Comparison of ENCODE assay signal across 24 cellular contexts in the genomic region with DNA sequence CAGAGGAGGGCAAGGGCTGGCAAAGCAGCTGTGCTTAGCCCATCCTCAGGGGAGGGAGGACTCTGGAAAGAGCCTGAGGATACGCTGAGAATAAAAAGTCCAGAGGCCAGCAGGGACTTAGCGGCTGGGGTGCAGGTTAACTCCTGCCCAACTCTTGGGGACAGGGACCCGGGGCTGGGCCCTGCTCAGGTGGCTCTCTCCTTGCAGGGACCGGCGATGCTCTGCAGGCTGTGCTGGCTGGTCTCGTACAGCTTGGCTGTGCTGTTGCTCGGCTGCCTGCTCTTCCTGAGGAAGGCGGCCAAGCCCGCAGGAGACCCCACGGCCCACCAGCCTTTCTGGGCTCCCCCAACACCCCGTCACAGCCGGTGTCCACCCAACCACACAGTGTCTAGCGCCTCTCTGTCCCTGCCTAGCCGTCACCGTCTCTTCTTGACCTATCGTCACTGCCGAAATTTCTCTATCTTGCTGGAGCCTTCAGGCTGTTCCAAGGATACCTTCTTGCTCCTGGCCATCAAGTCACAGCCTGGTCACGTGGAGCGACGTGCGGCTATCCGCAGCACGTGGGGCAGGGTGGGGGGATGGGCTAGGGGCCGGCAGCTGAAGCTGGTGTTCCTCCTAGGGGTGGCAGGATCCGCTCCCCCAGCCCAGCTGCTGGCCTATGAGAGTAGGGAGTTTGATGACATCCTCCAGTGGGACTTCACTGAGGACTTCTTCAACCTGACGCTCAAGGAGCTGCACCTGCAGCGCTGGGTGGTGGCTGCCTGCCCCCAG. TPM values are rescaled to one million over a fixed set of nuclear protein-coding genes. Genes with fewer than 3 reads are reported as not detected.
A peak's percentile ranks its signal among the peaks of the same experiment; 100 is the strongest.
DNase-seq lines count a peak whose midpoint lies in the region; ATAC-seq, FAIRE-seq and TF ChIP-seq lines count a peak whose summit lies in the region.
"Had no signal": no experiment of that assay in that cellular context is flagged by ENCODE, and none has a peak within 500 bp of the region (broad histone marks: within the 10 kb centered on the region; RNA-seq: fewer than 3 reads in every experiment).

No MANE protein-coding gene starts in this region.

- H3K36me3 Mint-ChIP-seq in WTC11 = peaks cover 25% of the 10 kb centered on the region

- CTCF ChIA-PET in WTC11 (lab: Charles Lee) = interaction anchor here (1.1 to 1.9 kb wide), 2 partner anchors 16 to 74 kb away, joined by 4 to 8 read pairs; no protein-coding TSS in a partner anchor

- ATAC-seq in WTC11 (no peak; the same call in 1 of the 2 replicates), GM18907 (IDR thresholded peaks at IDR 0.05; ENCODE audit: unreplicated experiment) (no peak)
- no peak for ATAC-seq in stimulated activated naive CD8-positive, alpha-beta T cell treated with anti-CD3 and anti-CD28 coated beads, Interleukin-15, amount 100 ng/mL, for 72 hours
- ATAC-seq: activated CD4-positive, CD25-positive, alpha-beta regulatory T cell treated with anti-CD3 and anti-CD28 coated beads, Interleukin-2, amount 50 U/mL, for 24 hours; activated naive CD8-positive, alpha-beta T cell treated with anti-CD3 and anti-CD28 coated beads, Interleukin-2, amount 50 U/mL, for 24 hours; gastrocnemius medialis; HCT116 had no signal

- FAIRE-seq in GM19239 (lab: Jason Lieb, UNC) = no peak

- 0 out of 2 replicates have a peak overlapping the region, but pooled peaks have one; percentile 74 for H3K27ac Mint-ChIP-seq in WTC11
- peak overlapping the region in 1 of 2 donors; percentile 21 for H3K27ac Mint-ChIP-seq in stimulated activated naive CD8-positive, alpha-beta T cell treated with anti-CD3 and anti-CD28 coated beads, Interleukin-15, amount 100 ng/mL, for 72 hours
- H3K27ac Mint-ChIP-seq: activated naive CD8-positive, alpha-beta T cell treated with anti-CD3 and anti-CD28 coated beads, Interleukin-2, amount 50 U/mL, for 24 hours; activated T-helper 1 cell treated with anti-CD3 and anti-CD28 coated beads, Interleukin-12 subunit alpha, Interleukin-12 subunit beta, Interleukin-2, Interleukin-4 antibody, amounts not matched to agents 30 ng/mL and 10 ng/mL and 1 ng/mL, durations not matched to agents 14 hours and 24 hours and 36 hours had no signal

- no peak for TF ChIP-seq CTCF in 22Rv1 (IDR thresholded peaks at IDR 0.05)
- TF ChIP-seq CTCF in WTC11 (IDR thresholded peaks at IDR 0.05) = no peak

- no peak overlapping the region for H3K4me3 Mint-ChIP-seq in WTC11
- no peak overlapping the region for H3K4me3 Mint-ChIP-seq in stimulated activated naive CD8-positive, alpha-beta T cell treated with anti-CD3 and anti-CD28 coated beads, Interleukin-15, amount 100 ng/mL, for 72 hours
- H3K4me3 Mint-ChIP-seq: activated naive CD8-positive, alpha-beta T cell treated with anti-CD3 and anti-CD28 coated beads, Interleukin-2, amount 50 U/mL, for 24 hours had no signal

- H3K27ac ChIP-seq in 22Rv1 = 0 out of 2 replicates have a peak overlapping the region, but pooled peaks have one; percentile 13
- H3K27ac ChIP-seq: gastrocnemius medialis, skin epidermis had no signal

- DNase-seq in D341Med (ENCODE audit: low spot score) (peak; percentile 40), WTC11 (ENCODE audit: low spot score) (no peak), myocyte (ENCODE audit: low read depth) (peak; percentile 13), GM19239 (ENCODE audit: insufficient read length, low spot score) (no peak), DMS153 treated with DMSO at 0.1 percent for 48 hours (lab: John Stamatoyannopoulos, UW; ENCODE audit: unreplicated experiment) (no peak)
- no peak for DNase-seq in stimulated activated naive CD8-positive, alpha-beta T cell treated with anti-CD3 and anti-CD28 coated beads, Interleukin-15, amount 100 ng/mL, for 72 hours
- DNase-seq: activated naive CD8-positive, alpha-beta T cell treated with anti-CD3 and anti-CD28 coated beads, Interleukin-2, amount 50 U/mL, for 24 hours; Caco-2; gastrocnemius medialis; Karpas-422; NCI-H1092 treated with DMSO at 0.1 percent for 48 hours; NCI-H748 treated with DMSO at 0.1 percent for 48 hours; stimulated activated CD4-positive, alpha-beta T cell treated with anti-CD3 and anti-CD28 coated beads, Interleukin-2, amount 100 ng/mL, for 48 hours had no signal

- peaks cover 24% of the 10 kb centered on the region for H3K4me1 Mint-ChIP-seq in WTC11
- peaks cover 28% of the 10 kb centered on the region for H3K4me1 Mint-ChIP-seq in stimulated activated naive CD8-positive, alpha-beta T cell treated with anti-CD3 and anti-CD28 coated beads, Interleukin-15, amount 100 ng/mL, for 72 hours

- H3K27me3 Mint-ChIP-seq in WTC11 (ENCODE audit: low read depth) = peaks cover 44% of the 10 kb centered on the region
- peaks cover 26% of the 10 kb centered on the region for H3K27me3 Mint-ChIP-seq in stimulated activated naive CD8-positive, alpha-beta T cell treated with anti-CD3 and anti-CD28 coated beads, Interleukin-15, amount 100 ng/mL, for 72 hours

- POLR2A ChIA-PET in WTC11 (lab: Charles Lee) = interaction anchor here (0.9 to 1.1 kb wide), 2 partner anchors 16 kb away, joined by 3 read pairs; no protein-coding TSS in a partner anchor

- H3K9me3 Mint-ChIP-seq in WTC11 = no peaks in the 10 kb centered on the region
- no peaks in the 10 kb centered on the region for H3K9me3 Mint-ChIP-seq in stimulated activated naive CD8-positive, alpha-beta T cell treated with anti-CD3 and anti-CD28 coated beads, Interleukin-15, amount 100 ng/mL, for 72 hours
- H3K9me3 Mint-ChIP-seq: activated naive CD8-positive, alpha-beta T cell treated with anti-CD3 and anti-CD28 coated beads, Interleukin-2, amount 50 U/mL, for 24 hours; activated T-helper 1 cell treated with anti-CD3 and anti-CD28 coated beads, Interleukin-12 subunit alpha, Interleukin-12 subunit beta, Interleukin-2, Interleukin-4 antibody, amounts not matched to agents 30 ng/mL and 10 ng/mL and 1 ng/mL, durations not matched to agents 14 hours and 24 hours and 36 hours had no signal

TF ChIP-seq in WTC11, 78 proteins besides CTCF, POLR2A, EP300 and RAD21 (continues in another document):
- TF ChIP-seq ZNF281 (CRISPR knock-in tag; IDR thresholded peaks at IDR 0.05) (peak; percentile 70; the same call in 1 of the 2 replicates), SMAD3 (CRISPR knock-in tag; IDR thresholded peaks at IDR 0.05; ENCODE audit: borderline replicate concordance) (0 out of 2 replicates have a peak, but pooled peaks have one; percentile 62), ZNF232 (CRISPR knock-in tag; IDR thresholded peaks at IDR 0.05) (no peak), ETV6 (CRISPR knock-in tag; IDR thresholded peaks at IDR 0.05) (no peak), NFATC4 (CRISPR knock-in tag; IDR thresholded peaks at IDR 0.05) (0 out of 2 replicates have a peak, but pooled peaks have one; percentile 54)
- TF ChIP-seq, protein P1, sequence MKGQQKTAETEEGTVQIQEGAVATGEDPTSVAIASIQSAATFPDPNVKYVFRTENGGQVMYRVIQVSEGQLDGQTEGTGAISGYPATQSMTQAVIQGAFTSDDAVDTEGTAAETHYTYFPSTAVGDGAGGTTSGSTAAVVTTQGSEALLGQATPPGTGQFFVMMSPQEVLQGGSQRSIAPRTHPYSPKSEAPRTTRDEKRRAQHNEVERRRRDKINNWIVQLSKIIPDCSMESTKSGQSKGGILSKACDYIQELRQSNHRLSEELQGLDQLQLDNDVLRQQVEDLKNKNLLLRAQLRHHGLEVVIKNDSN (CRISPR knock-in tag; IDR thresholded peaks at IDR 0.05) = peak; percentile 81
- TF ChIP-seq, protein P2, sequence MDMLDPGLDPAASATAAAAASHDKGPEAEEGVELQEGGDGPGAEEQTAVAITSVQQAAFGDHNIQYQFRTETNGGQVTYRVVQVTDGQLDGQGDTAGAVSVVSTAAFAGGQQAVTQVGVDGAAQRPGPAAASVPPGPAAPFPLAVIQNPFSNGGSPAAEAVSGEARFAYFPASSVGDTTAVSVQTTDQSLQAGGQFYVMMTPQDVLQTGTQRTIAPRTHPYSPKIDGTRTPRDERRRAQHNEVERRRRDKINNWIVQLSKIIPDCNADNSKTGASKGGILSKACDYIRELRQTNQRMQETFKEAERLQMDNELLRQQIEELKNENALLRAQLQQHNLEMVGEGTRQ (CRISPR knock-in tag; IDR thresholded peaks at IDR 0.05) = peak; percentile 74

RNA-seq across cellular contexts. Expression of gene B3GNT4, which starts 2.8 kb away (rescaled TPM):
- total RNA-seq in WTC11 (2021) = 1.6 to 2.0 TPM (median 1.6 TPM) in 3 replicates
- 0.36 TPM in 1 of 2 replicates, not detected in the other for total RNA-seq in myocyte
- 0.38 TPM for polyA plus RNA-seq in myocyte (2012)
- total RNA-seq: gastrocnemius medialis had no signal

RNA-seq across cellular contexts. Expression of gene DIABLO, which starts 19.6 kb away (rescaled TPM):
- 57.3 to 62.4 TPM (median 61.7 TPM) in 3 replicates for total RNA-seq in WTC11 (2021)
- total RNA-seq in myocyte = 60.2 and 63.9 TPM in 2 replicates
- polyA plus RNA-seq in myocyte (2012) = 60.8 TPM

RNA-seq across cellular contexts. Expression of gene LRRC43, which starts 23.4 kb away (rescaled TPM):
- total RNA-seq in WTC11 (2021) (0.21 to 0.64 TPM (median 0.22 TPM) in 3 replicates), myocyte (not detected in 2 replicates)
- polyA plus RNA-seq in myocyte (2012) = 0.33 TPM
- total RNA-seq: epithelial cell of proximal tubule, gastrocnemius medialis, SK-MEL-5 had no signal

RNA-seq across cellular contexts. Expression of gene IL31, which starts 32.3 kb away (rescaled TPM):
- not detected in 3 replicates for total RNA-seq in WTC11 (2021)
- not detected in 2 replicates for total RNA-seq in myocyte
- not detected for polyA plus RNA-seq in myocyte (2012)
- total RNA-seq: bronchial epithelial cell, Caco-2, dorsolateral prefrontal cortex, epithelial cell of proximal tubule, gastrocnemius medialis, mucosa of gallbladder, SK-MEL-5 had no signal

RNA-seq across cellular contexts. Expression of gene VPS33A, which starts 60.0 kb away (rescaled TPM):
- total RNA-seq in WTC11 (2021) (34.1 to 37.6 TPM (median 35.3 TPM) in 3 replicates), myocyte (19.0 and 20.0 TPM in 2 replicates)
- polyA plus RNA-seq in myocyte (2012) = 19.7 TPM

Comparison
In these comparisons a context has a peak if more than half of its experiments do, and no peak if none do; other contexts are left out.
1. DNase-seq: peak in D341Med (single experiment) and myocyte (single experiment); none in WTC11 (single experiment), GM19239 (single experiment), stimulated activated naive CD8-positive, alpha-beta T cell treated with anti-CD3 and anti-CD28 coated beads, Interleukin-15, amount 100 ng/mL, for 72 hours (0 of 2) and DMS153 treated with DMSO at 0.1 percent for 48 hours (single experiment).